16 cellular contexts compared by ENCODE assay signal in the genomic region with DNA sequence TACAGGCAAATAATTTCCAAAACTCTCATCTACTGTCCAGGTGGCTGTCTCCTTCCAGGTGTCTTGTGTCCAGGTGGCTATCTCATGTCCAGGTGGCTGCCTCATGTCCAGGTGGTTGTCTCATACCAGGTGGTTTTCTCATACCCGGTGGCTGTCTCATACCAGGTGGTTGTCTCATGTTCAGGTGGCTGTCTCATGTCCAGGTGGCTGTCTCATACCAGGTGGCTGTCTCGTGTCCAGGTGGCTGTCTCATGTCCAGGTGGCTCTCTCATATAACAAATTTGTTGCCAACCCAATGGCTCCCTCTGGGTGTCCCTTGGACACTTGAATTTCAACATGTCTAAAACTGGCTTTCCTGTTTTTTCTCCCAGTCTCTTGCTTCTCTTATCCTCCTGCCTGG. TPM values are rescaled to one million over a fixed set of nuclear protein-coding genes. Genes with fewer than 3 reads are reported as not detected.
A peak's percentile ranks its signal among the peaks of the same experiment; 100 is the strongest.
DNase-seq lines count a peak whose midpoint lies in the region; ATAC-seq and TF ChIP-seq lines count a peak whose summit lies in the region.
"Had no signal": no experiment of that assay in that cellular context is flagged by ENCODE, and none has a peak within 500 bp of the region (broad histone marks: within the 10 kb centered on the region; RNA-seq: fewer than 3 reads in every experiment).

No MANE protein-coding gene starts in this region.

- no peak overlapping the region for H2BK120ac ChIP-seq in trophoblast cell (ENCODE audit: insufficient read depth, low read length, poor library complexity)

- H3K14ac ChIP-seq in trophoblast cell (ENCODE audit: low read length): no peak overlapping the region

- no peak overlapping the region for H2BK12ac ChIP-seq in trophoblast cell (ENCODE audit: low read length)

- no peaks in the 10 kb centered on the region for H3K79me2 ChIP-seq in MM.1S (ENCODE audit: low read length)
- no peaks in the 10 kb centered on the region for H3K79me2 ChIP-seq in trophoblast cell (ENCODE audit: control insufficient read depth, insufficient read depth, low read length, poor library complexity)

- H3K27ac ChIP-seq in MM.1S (ENCODE audit: low read length) (no peak overlapping the region), foreskin keratinocyte (no peak overlapping the region), trophoblast cell (ENCODE audit: low read depth, low read length) (no peak overlapping the region)
- H3K27ac ChIP-seq: A549, C4-2B had no signal

- no peaks in the 10 kb centered on the region for H3F3A ChIP-seq in MM.1S (ENCODE audit: insufficient read depth, low read length)

- no peak overlapping the region for H3K9ac ChIP-seq in MM.1S (ENCODE audit: low read length)
- no peak overlapping the region for H3K9ac ChIP-seq in trophoblast cell (ENCODE audit: low read length)

- TF ChIP-seq CTCF in MM.1S (IDR thresholded peaks at IDR 0.05; ENCODE audit: low read length) (no peak), foreskin keratinocyte (conservative IDR thresholded peaks at IDR 0.05) (no peak)

- no peak overlapping the region for H2AK5ac ChIP-seq in trophoblast cell (ENCODE audit: low read length)

- WGBS in trophoblast cell (ENCODE audit: extremely low coverage, insufficient coverage, insufficient read length): no CpG with 5 or more reads among the region's 2 CpGs

- H2AFZ ChIP-seq in MM.1S (ENCODE audit: low read length) (no peak overlapping the region), trophoblast cell (ENCODE audit: insufficient read depth, low read length, poor library complexity) (no peak overlapping the region)

- no peak overlapping the region for H4K12ac ChIP-seq in trophoblast cell (ENCODE audit: low read depth, low read length)

- H3K4me2 ChIP-seq in MM.1S (ENCODE audit: low read depth, low read length): no peak overlapping the region
- H3K4me2 ChIP-seq in trophoblast cell (ENCODE audit: low read length): no peak overlapping the region
- H3K4me2 ChIP-seq: A549 had no signal

- no peak overlapping the region for H3K23ac ChIP-seq in trophoblast cell (ENCODE audit: low read length)

- H3K4me1 ChIP-seq in MM.1S (ENCODE audit: low read length) (no peaks in the 10 kb centered on the region), foreskin keratinocyte (peaks cover 11% of the 10 kb centered on the region), trophoblast cell (ENCODE audit: control insufficient read depth in 1 of 2, insufficient read depth in 2 of 2, low read length in 2 of 2) (no peaks in the 10 kb centered on the region)
- H3K4me1 ChIP-seq: BE2C had no signal

- no peak overlapping the region for H2BK5ac ChIP-seq in trophoblast cell (ENCODE audit: low read depth, low read length, poor library complexity)

- no peaks in the 10 kb centered on the region for H4K20me1 ChIP-seq in MM.1S (ENCODE audit: insufficient read depth, low read length)

- no peak overlapping the region for H4K91ac ChIP-seq in trophoblast cell (ENCODE audit: low read depth, low read length)

- H3K4ac ChIP-seq in trophoblast cell (ENCODE audit: low read depth, low read length): no peak overlapping the region

- no peaks in the 10 kb centered on the region for H3K9me2 ChIP-seq in MM.1S (replicated peaks; ENCODE audit: insufficient read depth, low read length)

- H3K4me3 ChIP-seq in MM.1S (ENCODE audit: low read length): no peak overlapping the region
- no peak overlapping the region for H3K4me3 ChIP-seq in trophoblast cell (ENCODE audit: low read depth, low read length)
- H3K4me3 ChIP-seq: A549 had no signal

- H3K9me3 ChIP-seq in MM.1S (replicated peaks; ENCODE audit: insufficient read depth, low read length) (no peaks in the 10 kb centered on the region), trophoblast cell (ENCODE audit: insufficient read depth, low read depth, low read length) (no peaks in the 10 kb centered on the region)
- H3K9me3 ChIP-seq: A549, BE2C had no signal

- H3K27me3 ChIP-seq in MM.1S (replicated peaks; ENCODE audit: insufficient read depth, low read length) (no peaks in the 10 kb centered on the region), foreskin keratinocyte (no peaks in the 10 kb centered on the region), trophoblast cell (ENCODE audit: insufficient read depth, low read length) (no peaks in the 10 kb centered on the region)

- DNase-seq in DMS53 (lab: John Stamatoyannopoulos, UW) (peak; percentile 77), MM.1S (peak; percentile 9), foreskin keratinocyte (peak; percentile 21 to 57), trophoblast cell (peak; percentile 75 to 81), dermis blood vessel endothelial cell (no peak)
- DNase-seq: BE2C; CD4-positive, alpha-beta memory T cell; COR-L47; DMS153; GF-D8; HCEC 1CT; HFFc6 had no signal

- H3K36me3 ChIP-seq in MM.1S (replicated peaks; ENCODE audit: insufficient read depth, low read length) (no peaks in the 10 kb centered on the region), trophoblast cell (ENCODE audit: control insufficient read depth in 1 of 2, insufficient read depth in 2 of 2, low read length in 2 of 2) (no peaks in the 10 kb centered on the region)
- H3K36me3 ChIP-seq: BE2C had no signal

- H4K8ac ChIP-seq in trophoblast cell (ENCODE audit: low read depth, low read length): no peak overlapping the region

- H3K18ac ChIP-seq in trophoblast cell (ENCODE audit: low read length): no peak overlapping the region

- peak; percentile 68 for ATAC-seq in foreskin keratinocyte
- no peak for ATAC-seq in GM19463 (IDR thresholded peaks at IDR 0.05; ENCODE audit: unreplicated experiment)
- ATAC-seq: A549 had no signal

- H3K79me1 ChIP-seq in trophoblast cell (ENCODE audit: low read length): no peaks in the 10 kb centered on the region

RNA-seq across cellular contexts. Expression of a gene that starts 14.3 kb away (rescaled TPM):
- total RNA-seq in foreskin keratinocyte (2.1 and 2.2 TPM in 2 replicates), dermis blood vessel endothelial cell (under 0.01 TPM in 1 of 2 replicates, not detected in the other)
- polyA plus RNA-seq in foreskin keratinocyte: 0.91 and 0.99 TPM in 2 replicates
- 0.17 and 0.18 TPM in 2 replicates for polyA plus RNA-seq in trophoblast cell (2013)
- total RNA-seq: CD4-positive, alpha-beta memory T cell; H4; HFFc6 had no signal
